In genomic region chr16:11700264-11701029, GRCh38 we compare ENCODE assay signal across 1 cellular context.
TF ChIP-seq lines count a peak whose summit lies in the region.

No MANE protein-coding gene starts in this region.

TF ChIP-seq in HepG2, 621 proteins besides CTCF, POLR2A, EP300 and RAD21 (continued from another document and continues in another):
- TF ChIP-seq ZNF414 (CRISPR knock-in tag; IDR thresholded peaks at IDR 0.05) = no peak
- TF ChIP-seq YEATS2 (CRISPR knock-in tag; IDR thresholded peaks at IDR 0.05; ENCODE audit: borderline replicate concordance) = no peak
- no peak for TF ChIP-seq LCORL (IDR thresholded peaks at IDR 0.05)
- TF ChIP-seq LCORL (CRISPR knock-in tag; IDR thresholded peaks at IDR 0.05) = 0 out of 2 replicates have a peak, but pooled peaks have one; percentile 44
- TF ChIP-seq KDM6A (CRISPR knock-in tag; IDR thresholded peaks at IDR 0.05; ENCODE audit: low read depth) = no peak
- TF ChIP-seq TERF1 (CRISPR knock-in tag; IDR thresholded peaks at IDR 0.05) = no peak
- TF ChIP-seq MED1 (CRISPR knock-in tag; IDR thresholded peaks at IDR 0.05) = peak; percentile 39; the same call in 1 of the 2 replicates
- TF ChIP-seq CREB1 (IDR thresholded peaks at IDR 0.05) = no peak
- peak; percentile 52 for TF ChIP-seq CREB1 (CRISPR knock-in tag; IDR thresholded peaks at IDR 0.05)
- no peak for TF ChIP-seq ZNF503 (CRISPR knock-in tag; IDR thresholded peaks at IDR 0.05)
- no peak for TF ChIP-seq ZNF207 (IDR thresholded peaks at IDR 0.05; ENCODE audit: borderline replicate concordance)
- peak; percentile 71; the same call in 1 of the 2 replicates for TF ChIP-seq THRA (CRISPR knock-in tag; IDR thresholded peaks at IDR 0.05; ENCODE audit: borderline replicate concordance)
- TF ChIP-seq SP1 (IDR thresholded peaks at IDR 0.05) = no peak
- TF ChIP-seq SP1 (CRISPR knock-in tag; IDR thresholded peaks at IDR 0.05) = no peak
- peak; percentile 55 for TF ChIP-seq PHF21A (CRISPR knock-in tag; IDR thresholded peaks at IDR 0.05)
- TF ChIP-seq FOXA3 (CRISPR knock-in tag; IDR thresholded peaks at IDR 0.05) = peak; percentile 96
- peak; percentile 41; the same call in 1 of the 2 replicates for TF ChIP-seq BHLHE40 (IDR thresholded peaks at IDR 0.05; ENCODE audit: low read length)
- TF ChIP-seq ZMYM2 (CRISPR knock-in tag; IDR thresholded peaks at IDR 0.05) = peak; percentile 69; the same call in 1 of the 2 replicates
- TF ChIP-seq MAFG (CRISPR knock-in tag; IDR thresholded peaks at IDR 0.05) = no peak
- TF ChIP-seq SOX5 (CRISPR knock-in tag; IDR thresholded peaks at IDR 0.05; ENCODE audit: borderline replicate concordance) = no peak; the same call in 1 of the 2 replicates
- peak; percentile 56; the same call in 1 of the 2 replicates for TF ChIP-seq HDAC1 (CRISPR knock-in tag; IDR thresholded peaks at IDR 0.05)
- no peak for TF ChIP-seq STAT5B (CRISPR knock-in tag; IDR thresholded peaks at IDR 0.05)
- TF ChIP-seq ZNF331 (CRISPR knock-in tag; IDR thresholded peaks at IDR 0.05) = 0 out of 2 replicates have a peak, but pooled peaks have one; percentile 45
- no peak for TF ChIP-seq SKI (IDR thresholded peaks at IDR 0.05; ENCODE audit: partially characterized antibody)
- TF ChIP-seq ZFY (CRISPR knock-in tag; IDR thresholded peaks at IDR 0.05) = no peak
- peak; percentile 80 for TF ChIP-seq NR2F2 (IDR thresholded peaks at IDR 0.05; ENCODE audit: borderline replicate concordance, low read depth)
- no peak for TF ChIP-seq ASH2L (IDR thresholded peaks at IDR 0.05; ENCODE audit: insufficient read length, low read depth, low read length)
- no peak for TF ChIP-seq ZNF550 (CRISPR knock-in tag; IDR thresholded peaks at IDR 0.05; ENCODE audit: borderline replicate concordance)
- TF ChIP-seq E2F1 (CRISPR knock-in tag; IDR thresholded peaks at IDR 0.05) = no peak
- no peak for TF ChIP-seq ZEB1 (IDR thresholded peaks at IDR 0.05; ENCODE audit: insufficient replicate concordance, low read depth)
- TF ChIP-seq HNRNPK (IDR thresholded peaks at IDR 0.05; ENCODE audit: low read depth, low read length, poor library complexity, severe bottlenecking) = no peak
- TF ChIP-seq MIER2 (CRISPR knock-in tag; IDR thresholded peaks at IDR 0.05) = no peak
- peak; percentile 63 for TF ChIP-seq FOXP1 (IDR thresholded peaks at IDR 0.05)
- TF ChIP-seq FOXP1 (CRISPR knock-in tag; IDR thresholded peaks at IDR 0.05) = peak; percentile 97
- TF ChIP-seq SAFB2 (CRISPR knock-in tag; IDR thresholded peaks at IDR 0.05; ENCODE audit: borderline replicate concordance, low read depth) = no peak
- TF ChIP-seq RBAK (CRISPR knock-in tag; IDR thresholded peaks at IDR 0.05) = no peak
- no peak for TF ChIP-seq ZBTB42 (CRISPR knock-in tag; IDR thresholded peaks at IDR 0.05)
- peak; percentile 63 for TF ChIP-seq RARA (CRISPR knock-in tag; IDR thresholded peaks at IDR 0.05)
- TF ChIP-seq DMAP1 (CRISPR knock-in tag; IDR thresholded peaks at IDR 0.05) = no peak
- TF ChIP-seq NFE2 (CRISPR knock-in tag; IDR thresholded peaks at IDR 0.05) = no peak
- peak in 1 of 2 experiments; percentile 46; a peak in 1 of 4 replicates for TF ChIP-seq NR2F1 (CRISPR knock-in tag; IDR thresholded peaks at IDR 0.05)
- TF ChIP-seq REST (IDR thresholded peaks at IDR 0.05; ENCODE audit: borderline replicate concordance in 1 of 2, low read depth in 1 of 2, low read length in 2 of 2) = no peak
- TF ChIP-seq TOE1 (CRISPR knock-in tag; IDR thresholded peaks at IDR 0.05) = no peak
- no peak for TF ChIP-seq ZNF615 (CRISPR knock-in tag; IDR thresholded peaks at IDR 0.05; ENCODE audit: borderline replicate concordance)
- TF ChIP-seq CEBPG (CRISPR knock-in tag; IDR thresholded peaks at IDR 0.05) = peak; percentile 86
- TF ChIP-seq ZNF530 (CRISPR knock-in tag; IDR thresholded peaks at IDR 0.05; ENCODE audit: low read depth) = no peak
- TF ChIP-seq CREM (IDR thresholded peaks at IDR 0.05) = peak; percentile 37; the same call in 1 of the 2 replicates
- TF ChIP-seq CREM (CRISPR knock-in tag; IDR thresholded peaks at IDR 0.05) = no peak
- no peak for TF ChIP-seq ZNF614 (CRISPR knock-in tag; IDR thresholded peaks at IDR 0.05; ENCODE audit: borderline replicate concordance)
- TF ChIP-seq POGK (CRISPR knock-in tag; conservative IDR thresholded peaks at IDR 0.05) = peak; percentile 49; the same call in 1 of the 2 replicates
- TF ChIP-seq ZFYVE20 (CRISPR knock-in tag; IDR thresholded peaks at IDR 0.05; ENCODE audit: borderline replicate concordance, low read depth) = no peak
- peak; percentile 99 for TF ChIP-seq GATAD2A (CRISPR knock-in tag; IDR thresholded peaks at IDR 0.05)
- TF ChIP-seq SRSF9 (IDR thresholded peaks at IDR 0.05; ENCODE audit: borderline replicate concordance, insufficient read depth, low read depth, low read length, poor library complexity, severe bottlenecking) = no peak
- TF ChIP-seq ZNF704 (CRISPR knock-in tag; IDR thresholded peaks at IDR 0.05; ENCODE audit: borderline replicate concordance) = no peak
